Comparison of ENCODE assay signal across 15 cellular contexts in genomic region chr4:23348789-23349498, GRCh38.
"Had no signal": no experiment of that assay in that cellular context is flagged by ENCODE, and none has a peak within 500 bp of the region (broad histone marks: within the 10 kb centered on the region; RNA-seq: fewer than 3 reads in every experiment).

No MANE protein-coding gene starts in this region.

- ATAC-seq: activated CD8-positive, alpha-beta T cell treated with anti-CD3 and anti-CD28 coated beads, Interleukin-2, amount 10 ng/mL, durations not matched to agents 7 days and 5 days; activated naive CD8-positive, alpha-beta T cell treated with anti-CD3 and anti-CD28 coated beads, Interleukin-2, amount 50 U/mL, for 24 hours; lower lobe of right lung had no signal

- H3K4me1 Mint-ChIP-seq: activated naive CD8-positive, alpha-beta T cell treated with anti-CD3 and anti-CD28 coated beads, Interleukin-2, amount 50 U/mL, for 24 hours; naive B cell had no signal

- H3K27me3 Mint-ChIP-seq: activated naive CD8-positive, alpha-beta T cell treated with anti-CD3 and anti-CD28 coated beads, Interleukin-2, amount 50 U/mL, for 24 hours; naive B cell had no signal

- H3K27ac Mint-ChIP-seq: activated CD8-positive, alpha-beta T cell treated with anti-CD3 and anti-CD28 coated beads, Interleukin-2, amount 10 ng/mL, durations not matched to agents 7 days and 5 days; activated naive CD8-positive, alpha-beta T cell treated with anti-CD3 and anti-CD28 coated beads, Interleukin-2, amount 50 U/mL, for 24 hours; activated T-helper 1 cell treated with anti-CD3 and anti-CD28 coated beads, Interleukin-12 subunit alpha, Interleukin-12 subunit beta, Interleukin-2, Interleukin-4 antibody, amounts not matched to agents 30 ng/mL and 10 ng/mL and 1 ng/mL, durations not matched to agents 14 hours and 24 hours and 36 hours; naive B cell had no signal

- H3K9me3 Mint-ChIP-seq: activated naive CD8-positive, alpha-beta T cell treated with anti-CD3 and anti-CD28 coated beads, Interleukin-2, amount 50 U/mL, for 24 hours; activated T-helper 1 cell treated with anti-CD3 and anti-CD28 coated beads, Interleukin-12 subunit alpha, Interleukin-12 subunit beta, Interleukin-2, Interleukin-4 antibody, amounts not matched to agents 30 ng/mL and 10 ng/mL and 1 ng/mL, durations not matched to agents 14 hours and 24 hours and 36 hours had no signal

- H3K27ac ChIP-seq: esophagus muscularis mucosa, lower lobe of right lung, parathyroid adenoma, skin epidermis, stomach, thoracic aorta had no signal

- H3K4me3 ChIP-seq: esophagus muscularis mucosa, lower lobe of right lung, skin epidermis, stomach, thoracic aorta had no signal

- H3K36me3 Mint-ChIP-seq: naive B cell had no signal

- H3K4me1 ChIP-seq: esophagus muscularis mucosa, lower lobe of right lung, parathyroid adenoma, stomach had no signal

- H3K27me3 ChIP-seq: esophagus muscularis mucosa, stomach had no signal

- H3K4me3 Mint-ChIP-seq: activated CD8-positive, alpha-beta T cell treated with anti-CD3 and anti-CD28 coated beads, Interleukin-2, amount 10 ng/mL, durations not matched to agents 7 days and 5 days; activated naive CD8-positive, alpha-beta T cell treated with anti-CD3 and anti-CD28 coated beads, Interleukin-2, amount 50 U/mL, for 24 hours; activated T-helper 1 cell treated with anti-CD3 and anti-CD28 coated beads, Interleukin-12 subunit alpha, Interleukin-12 subunit beta, Interleukin-2, Interleukin-4 antibody, amounts not matched to agents 30 ng/mL and 10 ng/mL and 1 ng/mL, durations not matched to agents 14 hours and 24 hours and 36 hours; naive B cell had no signal

- DNase-seq: activated CD4-positive, alpha-beta T cell treated with anti-CD3 and anti-CD28 coated beads for 4 hours; activated CD8-positive, alpha-beta memory T cell treated with anti-CD3 and anti-CD28 coated beads, Interleukin-2, amount 50 U/mL, for 48 hours; activated CD8-positive, alpha-beta T cell treated with anti-CD3 and anti-CD28 coated beads, Interleukin-2, amount 10 ng/mL, durations not matched to agents 7 days and 5 days; activated naive CD4-positive, alpha-beta T cell treated with Interleukin-2 at 50 U/mL for 16 hours; activated naive CD8-positive, alpha-beta T cell treated with anti-CD3 and anti-CD28 coated beads, Interleukin-2, amount 50 U/mL, for 24 hours; hypothalamus; lower lobe of right lung; midbrain; naive B cell; stomach had no signal

- H3K9me3 ChIP-seq: esophagus muscularis mucosa, lower lobe of right lung, stomach, thoracic aorta had no signal

- H3K36me3 ChIP-seq: esophagus muscularis mucosa, lower lobe of right lung, stomach, thoracic aorta had no signal
